1 cellular context compared by ENCODE assay signal in genomic region chr1:212967767-212968166, GRCh38.
A peak's percentile ranks its signal among the peaks of the same experiment; 100 is the strongest.
TF ChIP-seq lines count a peak whose summit lies in the region.

No MANE protein-coding gene starts in this region.

TF ChIP-seq in K562, 482 proteins besides CTCF, POLR2A, EP300 and RAD21 (continued from another document and continues in another):
- TF ChIP-seq ZNF695 (CRISPR knock-in tag; IDR thresholded peaks at IDR 0.05) (no peak), RBM39 (optimal IDR thresholded peaks at IDR 0.05; ENCODE audit: low read depth, low read length) (no peak), PKNOX1 (IDR thresholded peaks at IDR 0.05) (0 out of 2 replicates have a peak, but pooled peaks have one; percentile 20), CREB3 (tag; conservative IDR thresholded peaks at IDR 0.05; ENCODE audit: low read depth) (no peak), ARHGAP35 (IDR thresholded peaks at IDR 0.05; ENCODE audit: partially characterized antibody) (no peak), U2AF2 (optimal IDR thresholded peaks at IDR 0.05; ENCODE audit: low read depth, low read length) (no peak), KLF10 (CRISPR knock-in tag; IDR thresholded peaks at IDR 0.05) (no peak), ZNF57 (CRISPR knock-in tag; IDR thresholded peaks at IDR 0.05) (no peak), ZBTB7A (IDR thresholded peaks at IDR 0.05; ENCODE audit: borderline replicate concordance, control insufficient read depth, low read depth, low read length) (no peak), PTRF (tag; IDR thresholded peaks at IDR 0.05) (no peak), SIN3A (IDR thresholded peaks at IDR 0.05; ENCODE audit: borderline replicate concordance in 2 of 2, control insufficient read depth in 1 of 2, low read depth in 2 of 2, low read length in 2 of 2) (no peak), BACH1 (tag; IDR thresholded peaks at IDR 0.05) (no peak), ELF2 (CRISPR knock-in tag; IDR thresholded peaks at IDR 0.05) (no peak), CEBPB (tag; IDR thresholded peaks at IDR 0.05) (no peak), RNF219 (CRISPR knock-in tag; IDR thresholded peaks at IDR 0.05) (no peak), TGIF2 (CRISPR knock-in tag; IDR thresholded peaks at IDR 0.05) (no peak), NCOA4 (IDR thresholded peaks at IDR 0.05; ENCODE audit: partially characterized antibody) (no peak), PYGO2 (tag; IDR thresholded peaks at IDR 0.05) (no peak), SMAD3 (CRISPR knock-in tag; conservative IDR thresholded peaks at IDR 0.05) (no peak), TCF3 (CRISPR knock-in tag; IDR thresholded peaks at IDR 0.05) (no peak), RBM22 (IDR thresholded peaks at IDR 0.05; ENCODE audit: low read depth, low read length, poor library complexity, severe bottlenecking) (no peak), TEAD2 (tag; IDR thresholded peaks at IDR 0.05) (peak; percentile 35; the same call in 1 of the 2 replicates), ARNT (IDR thresholded peaks at IDR 0.05) (peak in 1 of 2 experiments; percentile 63; a peak in 1 of 4 replicates), NCOA2 (IDR thresholded peaks at IDR 0.05; ENCODE audit: partially characterized antibody in 2 of 2) (no peak), CEBPG (CRISPR knock-in tag; IDR thresholded peaks at IDR 0.05) (no peak), CEBPG (tag; conservative IDR thresholded peaks at IDR 0.05 in 1 of 2, IDR thresholded peaks at IDR 0.05 in 1 of 2) (peak; percentile 33 to 77; a peak in 2 of 4 replicates), DACH1 (IDR thresholded peaks at IDR 0.05; ENCODE audit: partially characterized antibody) (no peak), ZZZ3 (IDR thresholded peaks at IDR 0.05) (no peak), RHOXF2B (CRISPR knock-in tag; conservative IDR thresholded peaks at IDR 0.05) (no peak), HMG20B (CRISPR knock-in tag; IDR thresholded peaks at IDR 0.05) (no peak), SMAD1 (IDR thresholded peaks at IDR 0.05; ENCODE audit: low read depth, low read length, partially characterized antibody) (no peak), GATAD2B (IDR thresholded peaks at IDR 0.05; ENCODE audit: borderline replicate concordance) (no peak), MTF1 (CRISPR knock-in tag; IDR thresholded peaks at IDR 0.05; ENCODE audit: borderline replicate concordance) (no peak), PHF21A (IDR thresholded peaks at IDR 0.05; ENCODE audit: borderline replicate concordance, low read depth) (peak; percentile 42; the same call in 1 of the 2 replicates), ZNF551 (CRISPR knock-in tag; IDR thresholded peaks at IDR 0.05) (no peak), CBFB (CRISPR knock-in tag; IDR thresholded peaks at IDR 0.05) (no peak), NCOA6 (IDR thresholded peaks at IDR 0.05) (no peak), LEF1 (IDR thresholded peaks at IDR 0.05) (0 out of 2 replicates have a peak, but pooled peaks have one; percentile 32), ZNF696 (CRISPR knock-in tag; conservative IDR thresholded peaks at IDR 0.05) (no peak), CSDE1 (IDR thresholded peaks at IDR 0.05) (no peak), SMAD2 (IDR thresholded peaks at IDR 0.05; ENCODE audit: low read depth, low read length) (no peak), ZNF316 (IDR thresholded peaks at IDR 0.05) (peak; percentile 76), RBM17 (IDR thresholded peaks at IDR 0.05; ENCODE audit: borderline replicate concordance, low read depth, low read length) (no peak)
- TF ChIP-seq, protein P1, sequence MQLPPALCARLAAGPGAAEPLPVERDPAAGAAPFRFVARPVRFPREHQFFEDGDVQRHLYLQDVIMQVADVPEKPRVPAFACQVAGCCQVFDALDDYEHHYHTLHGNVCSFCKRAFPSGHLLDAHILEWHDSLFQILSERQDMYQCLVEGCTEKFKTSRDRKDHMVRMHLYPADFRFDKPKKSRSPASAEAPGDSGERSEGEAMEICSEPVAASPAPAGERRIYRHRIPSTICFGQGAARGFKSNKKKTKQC (CRISPR knock-in tag; IDR thresholded peaks at IDR 0.05): no peak
- TF ChIP-seq, protein P2, sequence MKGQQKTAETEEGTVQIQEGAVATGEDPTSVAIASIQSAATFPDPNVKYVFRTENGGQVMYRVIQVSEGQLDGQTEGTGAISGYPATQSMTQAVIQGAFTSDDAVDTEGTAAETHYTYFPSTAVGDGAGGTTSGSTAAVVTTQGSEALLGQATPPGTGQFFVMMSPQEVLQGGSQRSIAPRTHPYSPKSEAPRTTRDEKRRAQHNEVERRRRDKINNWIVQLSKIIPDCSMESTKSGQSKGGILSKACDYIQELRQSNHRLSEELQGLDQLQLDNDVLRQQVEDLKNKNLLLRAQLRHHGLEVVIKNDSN (CRISPR knock-in tag; IDR thresholded peaks at IDR 0.05): no peak
- TF ChIP-seq, protein P3, sequence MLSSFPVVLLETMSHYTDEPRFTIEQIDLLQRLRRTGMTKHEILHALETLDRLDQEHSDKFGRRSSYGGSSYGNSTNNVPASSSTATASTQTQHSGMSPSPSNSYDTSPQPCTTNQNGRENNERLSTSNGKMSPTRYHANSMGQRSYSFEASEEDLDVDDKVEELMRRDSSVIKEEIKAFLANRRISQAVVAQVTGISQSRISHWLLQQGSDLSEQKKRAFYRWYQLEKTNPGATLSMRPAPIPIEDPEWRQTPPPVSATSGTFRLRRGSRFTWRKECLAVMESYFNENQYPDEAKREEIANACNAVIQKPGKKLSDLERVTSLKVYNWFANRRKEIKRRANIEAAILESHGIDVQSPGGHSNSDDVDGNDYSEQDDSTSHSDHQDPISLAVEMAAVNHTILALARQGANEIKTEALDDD (IDR thresholded peaks at IDR 0.05): no peak
- TF ChIP-seq, protein P4, sequence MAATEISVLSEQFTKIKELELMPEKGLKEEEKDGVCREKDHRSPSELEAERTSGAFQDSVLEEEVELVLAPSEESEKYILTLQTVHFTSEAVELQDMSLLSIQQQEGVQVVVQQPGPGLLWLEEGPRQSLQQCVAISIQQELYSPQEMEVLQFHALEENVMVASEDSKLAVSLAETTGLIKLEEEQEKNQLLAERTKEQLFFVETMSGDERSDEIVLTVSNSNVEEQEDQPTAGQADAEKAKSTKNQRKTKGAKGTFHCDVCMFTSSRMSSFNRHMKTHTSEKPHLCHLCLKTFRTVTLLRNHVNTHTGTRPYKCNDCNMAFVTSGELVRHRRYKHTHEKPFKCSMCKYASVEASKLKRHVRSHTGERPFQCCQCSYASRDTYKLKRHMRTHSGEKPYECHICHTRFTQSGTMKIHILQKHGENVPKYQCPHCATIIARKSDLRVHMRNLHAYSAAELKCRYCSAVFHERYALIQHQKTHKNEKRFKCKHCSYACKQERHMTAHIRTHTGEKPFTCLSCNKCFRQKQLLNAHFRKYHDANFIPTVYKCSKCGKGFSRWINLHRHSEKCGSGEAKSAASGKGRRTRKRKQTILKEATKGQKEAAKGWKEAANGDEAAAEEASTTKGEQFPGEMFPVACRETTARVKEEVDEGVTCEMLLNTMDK (IDR thresholded peaks at IDR 0.05; ENCODE audit: borderline replicate concordance, insufficient read depth, low read depth, low read length, poor library complexity, severe bottlenecking): peak; percentile 52
- TF ChIP-seq, protein P5, sequence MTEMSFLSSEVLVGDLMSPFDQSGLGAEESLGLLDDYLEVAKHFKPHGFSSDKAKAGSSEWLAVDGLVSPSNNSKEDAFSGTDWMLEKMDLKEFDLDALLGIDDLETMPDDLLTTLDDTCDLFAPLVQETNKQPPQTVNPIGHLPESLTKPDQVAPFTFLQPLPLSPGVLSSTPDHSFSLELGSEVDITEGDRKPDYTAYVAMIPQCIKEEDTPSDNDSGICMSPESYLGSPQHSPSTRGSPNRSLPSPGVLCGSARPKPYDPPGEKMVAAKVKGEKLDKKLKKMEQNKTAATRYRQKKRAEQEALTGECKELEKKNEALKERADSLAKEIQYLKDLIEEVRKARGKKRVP (CRISPR knock-in tag; IDR thresholded peaks at IDR 0.05): no peak
- TF ChIP-seq, protein P6, sequence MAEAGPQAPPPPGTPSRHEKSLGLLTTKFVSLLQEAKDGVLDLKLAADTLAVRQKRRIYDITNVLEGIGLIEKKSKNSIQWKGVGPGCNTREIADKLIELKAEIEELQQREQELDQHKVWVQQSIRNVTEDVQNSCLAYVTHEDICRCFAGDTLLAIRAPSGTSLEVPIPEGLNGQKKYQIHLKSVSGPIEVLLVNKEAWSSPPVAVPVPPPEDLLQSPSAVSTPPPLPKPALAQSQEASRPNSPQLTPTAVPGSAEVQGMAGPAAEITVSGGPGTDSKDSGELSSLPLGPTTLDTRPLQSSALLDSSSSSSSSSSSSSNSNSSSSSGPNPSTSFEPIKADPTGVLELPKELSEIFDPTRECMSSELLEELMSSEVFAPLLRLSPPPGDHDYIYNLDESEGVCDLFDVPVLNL (CRISPR knock-in tag; IDR thresholded peaks at IDR 0.05; ENCODE audit: low read depth): no peak
- TF ChIP-seq, protein P7, sequence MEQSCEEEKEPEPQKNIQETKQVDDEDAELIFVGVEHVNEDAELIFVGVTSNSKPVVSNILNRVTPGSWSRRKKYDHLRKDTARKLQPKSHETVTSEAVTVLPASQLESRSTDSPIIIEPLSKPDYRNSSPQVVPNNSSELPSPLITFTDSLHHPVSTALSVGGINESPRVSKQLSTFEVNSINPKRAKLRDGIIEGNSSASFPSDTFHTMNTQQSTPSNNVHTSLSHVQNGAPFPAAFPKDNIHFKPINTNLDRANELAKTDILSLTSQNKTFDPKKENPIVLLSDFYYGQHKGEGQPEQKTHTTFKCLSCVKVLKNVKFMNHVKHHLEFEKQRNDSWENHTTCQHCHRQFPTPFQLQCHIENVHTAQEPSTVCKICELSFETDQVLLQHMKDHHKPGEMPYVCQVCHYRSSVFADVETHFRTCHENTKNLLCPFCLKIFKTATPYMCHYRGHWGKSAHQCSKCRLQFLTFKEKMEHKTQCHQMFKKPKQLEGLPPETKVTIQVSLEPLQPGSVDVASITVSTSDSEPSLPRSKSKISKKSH (CRISPR knock-in tag; IDR thresholded peaks at IDR 0.05): no peak
